ENCODE assay signal across 23 cellular contexts in the genomic region with DNA sequence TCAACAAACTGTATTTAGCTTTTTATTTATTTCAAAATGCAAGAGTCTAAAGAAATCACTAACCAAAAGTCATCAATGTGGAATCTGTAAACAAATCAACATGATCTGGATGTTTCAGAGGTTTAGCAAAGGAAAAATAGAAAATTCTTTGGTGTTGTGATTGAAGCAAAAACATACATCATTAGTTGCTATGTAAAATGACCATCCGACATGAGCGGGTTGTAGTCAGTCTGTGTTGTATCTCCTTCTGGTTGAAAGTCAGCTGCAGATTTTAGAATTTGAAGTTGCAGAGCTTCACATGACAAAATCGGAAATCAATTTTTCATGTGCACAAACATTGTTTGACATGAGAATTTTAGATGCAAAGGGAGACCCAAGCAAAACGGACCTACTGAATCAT.
DNase-seq lines count a peak whose midpoint lies in the region; ATAC-seq, FAIRE-seq and TF ChIP-seq lines count a peak whose summit lies in the region.
"Had no signal": no experiment of that assay in that cellular context is flagged by ENCODE, and none has a peak within 500 bp of the region (broad histone marks: within the 10 kb centered on the region; RNA-seq: fewer than 3 reads in every experiment).

No MANE protein-coding gene starts in this region.

- no peak for FAIRE-seq in HepG2 (lab: Jason Lieb, UNC)
- FAIRE-seq: GM12891, GM18507, H1 had no signal

- H3K9me3 ChIP-seq in HepG2 (ENCODE audit: low read length) (no peaks in the 10 kb centered on the region), right lobe of liver (no peaks in the 10 kb centered on the region), IMR-90 (ENCODE audit: control insufficient read depth, insufficient read depth, low read length) (no peaks in the 10 kb centered on the region; the same call in 1 of the 2 replicates), ectodermal cell (ENCODE audit: control insufficient read depth, low read length) (no peaks in the 10 kb centered on the region), neural progenitor cell (ENCODE audit: low read depth) (no peaks in the 10 kb centered on the region), thyroid gland (no peaks in the 10 kb centered on the region)
- H3K9me3 ChIP-seq: Caco-2 had no signal

- H3F3A ChIP-seq in neural progenitor cell (ENCODE audit: low read depth), result peaks cover 4% of the 10 kb centered on the region

- no peak overlapping the region for H3K23ac ChIP-seq in IMR-90 (ENCODE audit: low read depth, low read length)

- H3K4me3 ChIP-seq in HepG2 (replicated peaks in 1 of 3; ENCODE audit: insufficient read depth in 1 of 3, low read depth in 2 of 3, low read length in 3 of 3) (no peak overlapping the region), right lobe of liver (no peak overlapping the region), IMR-90 (ENCODE audit: insufficient read depth, low read depth, low read length) (no peak overlapping the region), ectodermal cell (ENCODE audit: insufficient read depth, low read depth, low read length) (no peak overlapping the region), neural progenitor cell (no peak overlapping the region), thyroid gland (replicated peaks in 1 of 3) (no peak overlapping the region)
- H3K4me3 ChIP-seq: BLaER1, GM23248 had no signal

- in situ Hi-C loops in HepG2 (cut with HindIII; ENCODE audit: extremely low pct_ligation_motif_present, low pct_unique_long_range_greater_than_20kb), result loop anchor here (10.0 kb wide), 1 partner anchor 58 kb away; a partner anchor contains a TSS
- in situ Hi-C loops in IMR-90 (cut with MboI; ENCODE audit: low sequenced_read_pairs), result no loop called here

- H3K18ac ChIP-seq in IMR-90 (ENCODE audit: low read depth, low read length), result no peak overlapping the region

- H2BK5ac ChIP-seq in IMR-90 (ENCODE audit: low read depth, low read length, poor library complexity, severe bottlenecking), result no peak overlapping the region

- no peak overlapping the region for H2AK5ac ChIP-seq in IMR-90 (ENCODE audit: low read depth, low read length)

- TF ChIP-seq RAD21 in HepG2 (CRISPR knock-in tag; IDR thresholded peaks at IDR 0.05) (no peak), IMR-90 (IDR thresholded peaks at IDR 0.05; ENCODE audit: low read length) (no peak)

- intact Hi-C loops in HepG2 (cut with micrococcal nuclease; ENCODE audit: unreplicated experiment) (loop anchor here (10.0 kb wide), 1 partner anchor 82 kb away; no protein-coding TSS in a partner anchor), right lobe of liver (cut with DNase I) (loop anchor here in 1 of 2 donors (10.0 kb wide), 1 partner anchor 58 kb away; a partner anchor contains a TSS), IMR-90 (cut with micrococcal nuclease) (no loop called here), thyroid gland (cut with DNase I) (no loop called here)

- H3K4ac ChIP-seq in IMR-90 (ENCODE audit: low read depth, low read length), result no peak overlapping the region

- DNase-seq in HepG2 (ENCODE audit: low spot score) (no peak), right lobe of liver (no peak), IMR-90 (no peak), neural progenitor cell (ENCODE audit: low spot score) (no peak), thyroid gland (no peak), NCI-H2171 treated with DMSO at 0.1 percent for 48 hours (lab: John Stamatoyannopoulos, UW) (no peak)
- no peak for DNase-seq in stimulated activated effector memory CD8-positive, alpha-beta T cell treated with anti-CD3 and anti-CD28 coated beads, Interleukin-12 subunit alpha, Interleukin-12 subunit beta, amount 100 ng/mL, for 72 hours (ENCODE audit: low spot score in 2 of 2)
- DNase-seq: Caco-2; CD4-positive, CD25-positive, alpha-beta regulatory T cell; CD8-positive, alpha-beta T cell; DMS53; DMS79 treated with DMSO at 0.1 percent for 48 hours; GF-D8; GM23248; H7; HCEC 1CT had no signal

- H3K4me1 Mint-ChIP-seq in neural progenitor cell, result peaks cover 51% of the 10 kb centered on the region
- no peaks in the 10 kb centered on the region for H3K4me1 Mint-ChIP-seq in stimulated activated effector memory CD8-positive, alpha-beta T cell treated with anti-CD3 and anti-CD28 coated beads, Interleukin-12 subunit alpha, Interleukin-12 subunit beta, amount 100 ng/mL, for 72 hours
- H3K4me1 Mint-ChIP-seq: B cell had no signal

- H4K20me1 ChIP-seq in HepG2 (ENCODE audit: insufficient read depth, low read length) (no peaks in the 10 kb centered on the region), IMR-90 (ENCODE audit: insufficient read depth, low read length) (peaks cover 40% of the 10 kb centered on the region), neural progenitor cell (ENCODE audit: low read depth) (peaks cover 5% of the 10 kb centered on the region)
- H4K20me1 ChIP-seq: BLaER1 had no signal

- TF ChIP-seq CTCF in HepG2 (CRISPR knock-in tag; IDR thresholded peaks at IDR 0.05) (no peak), right lobe of liver (IDR thresholded peaks at IDR 0.05) (no peak), IMR-90 (conservative IDR thresholded peaks at IDR 0.05; ENCODE audit: low read depth, low read length) (no peak), neural progenitor cell (IDR thresholded peaks at IDR 0.05) (no peak), thyroid gland (IDR thresholded peaks at IDR 0.05) (no peak)

- H3K14ac ChIP-seq in IMR-90 (replicated peaks; ENCODE audit: low read depth, low read length), result no peak overlapping the region

- no peak overlapping the region for H2BK15ac ChIP-seq in IMR-90 (ENCODE audit: low read depth, low read length)

- H3K27me3 ChIP-seq in HepG2 (ENCODE audit: control insufficient read depth in 1 of 2, insufficient read depth in 2 of 2, low read length in 2 of 2) (no peaks in the 10 kb centered on the region), right lobe of liver (no peaks in the 10 kb centered on the region), IMR-90 (ENCODE audit: control insufficient read depth, insufficient read depth, low read length) (no peaks in the 10 kb centered on the region), ectodermal cell (ENCODE audit: control insufficient read depth, insufficient read depth, low read length, poor library complexity, severe bottlenecking) (no peaks in the 10 kb centered on the region), neural progenitor cell (no peaks in the 10 kb centered on the region), thyroid gland (no peaks in the 10 kb centered on the region)
- H3K27me3 ChIP-seq: BLaER1 had no signal

- peaks cover 0 to 6% of the 10 kb centered on the region in 2 experiments; a peak in 2 of 5 replicates for H3K36me3 ChIP-seq in HepG2 (replicated peaks in 1 of 2; ENCODE audit: control insufficient read depth in 1 of 2, insufficient read depth in 2 of 2, low read length in 2 of 2)
- H3K36me3 ChIP-seq in right lobe of liver, result no peaks in the 10 kb centered on the region
- peaks cover 26% of the 10 kb centered on the region for H3K36me3 ChIP-seq in IMR-90 (ENCODE audit: control insufficient read depth, insufficient read depth, low read length)
- no peaks in the 10 kb centered on the region for H3K36me3 ChIP-seq in ectodermal cell (ENCODE audit: control insufficient read depth, insufficient read depth, low read length)
- H3K36me3 ChIP-seq in neural progenitor cell, result no peaks in the 10 kb centered on the region
- peaks cover 0 to 6% of the 10 kb centered on the region in 2 donors for H3K36me3 ChIP-seq in thyroid gland

- H3K27ac Mint-ChIP-seq in neural progenitor cell, result peak overlapping the region; percentile 18
- no peak overlapping the region for H3K27ac Mint-ChIP-seq in stimulated activated effector memory CD8-positive, alpha-beta T cell treated with anti-CD3 and anti-CD28 coated beads, Interleukin-12 subunit alpha, Interleukin-12 subunit beta, amount 100 ng/mL, for 72 hours
- H3K27ac Mint-ChIP-seq: B cell; CD4-positive, CD25-positive, alpha-beta regulatory T cell; CD8-positive, alpha-beta T cell had no signal

- TF ChIP-seq POLR2A in HepG2 (IDR thresholded peaks at IDR 0.05; ENCODE audit: insufficient read depth in 1 of 2, low read depth in 2 of 2, low read length in 2 of 2), result no peak
- TF ChIP-seq POLR2A in right lobe of liver (IDR thresholded peaks at IDR 0.05), result no peak
- no peak for TF ChIP-seq POLR2A in IMR-90 (IDR thresholded peaks at IDR 0.05; ENCODE audit: low read depth, low read length)
- no peak for TF ChIP-seq POLR2A in thyroid gland (IDR thresholded peaks at IDR 0.05)

- H3K79me2 ChIP-seq in HepG2 (ENCODE audit: insufficient read depth, low read length) (peaks cover 3% of the 10 kb centered on the region), neural progenitor cell (ENCODE audit: low read depth) (peaks cover 6% of the 10 kb centered on the region)

- POLR2A ChIA-PET in HepG2 (lab: Yijun Ruan, JAX), result no interaction called here
- POLR2A ChIA-PET in IMR-90 (lab: Charles Lee; ENCODE audit: unreplicated experiment), result interaction anchor here (1.0 kb wide), 1 partner anchor 63 kb away, joined by 11 read pairs; a partner anchor contains a TSS

- H3K4me2 ChIP-seq in HepG2 (ENCODE audit: low read depth, low read length), result no peak overlapping the region
- no peak overlapping the region for H3K4me2 ChIP-seq in IMR-90 (ENCODE audit: low read depth, low read length)
- H3K4me2 ChIP-seq in neural progenitor cell, result peak overlapping the region; percentile 16
- H3K4me2 ChIP-seq: BLaER1 had no signal

- no peak overlapping the region for H2AK9ac ChIP-seq in IMR-90 (replicated peaks; ENCODE audit: low read depth, low read length, poor library complexity)

- peaks cover 47 to 70% of the 10 kb centered on the region in 2 experiments for H3K79me1 ChIP-seq in IMR-90 (ENCODE audit: low read depth in 1 of 2, low read length in 2 of 2)

- dilution Hi-C loops in IMR-90 (cut with HindIII; ENCODE audit: low sequenced_read_pairs, unreplicated experiment), result no loop called here

- H3K27ac ChIP-seq in HepG2 (ENCODE audit: extremely low read length, insufficient read depth, low read length), result no peak overlapping the region
- peak overlapping the region in 1 of 3 donors; percentile 14 for H3K27ac ChIP-seq in right lobe of liver
- no peak overlapping the region for H3K27ac ChIP-seq in IMR-90 (ENCODE audit: insufficient read depth, low read length)
- H3K27ac ChIP-seq in ectodermal cell (ENCODE audit: insufficient read depth, low read depth, low read length, poor library complexity, severe bottlenecking), result peak overlapping the region; percentile 36
- no peak overlapping the region for H3K27ac ChIP-seq in neural progenitor cell
- H3K27ac ChIP-seq in thyroid gland, result no peak overlapping the region
- H3K27ac ChIP-seq: BLaER1, C4-2B, GM23248 had no signal

- H3K36me3 Mint-ChIP-seq in neural progenitor cell, result peaks cover 40% of the 10 kb centered on the region
- no peaks in the 10 kb centered on the region for H3K36me3 Mint-ChIP-seq in stimulated activated effector memory CD8-positive, alpha-beta T cell treated with anti-CD3 and anti-CD28 coated beads, Interleukin-12 subunit alpha, Interleukin-12 subunit beta, amount 100 ng/mL, for 72 hours
- H3K36me3 Mint-ChIP-seq: CD4-positive, CD25-positive, alpha-beta regulatory T cell had no signal

- H2BK20ac ChIP-seq in IMR-90 (ENCODE audit: low read depth, low read length), result no peak overlapping the region

- no peak overlapping the region for H2BK120ac ChIP-seq in IMR-90 (ENCODE audit: low read depth, low read length)

- BruUV-seq in HepG2 (replicated peaks; lab: Mats Ljungman, UMichigan) (no TSS peak), IMR-90 (replicated peaks; lab: Mats Ljungman, UMichigan) (no TSS peak)

- H3K9me3 Mint-ChIP-seq in neural progenitor cell, result peaks cover 2% of the 10 kb centered on the region
- peaks cover 3% of the 10 kb centered on the region for H3K9me3 Mint-ChIP-seq in stimulated activated effector memory CD8-positive, alpha-beta T cell treated with anti-CD3 and anti-CD28 coated beads, Interleukin-12 subunit alpha, Interleukin-12 subunit beta, amount 100 ng/mL, for 72 hours
- H3K9me3 Mint-ChIP-seq: CD4-positive, CD25-positive, alpha-beta regulatory T cell had no signal

- H3K4me1 ChIP-seq in HepG2 (ENCODE audit: insufficient read depth, low read length), result peaks cover 83% of the 10 kb centered on the region
- peaks cover 0 to 69% (median 27%) of the 10 kb centered on the region in 4 donors for H3K4me1 ChIP-seq in right lobe of liver
- H3K4me1 ChIP-seq in IMR-90 (ENCODE audit: control insufficient read depth, insufficient read depth, low read length), result peaks cover 14% of the 10 kb centered on the region
- peaks cover 25% of the 10 kb centered on the region for H3K4me1 ChIP-seq in ectodermal cell (ENCODE audit: control insufficient read depth, insufficient read depth, low read length)
- peaks cover 66% of the 10 kb centered on the region for H3K4me1 ChIP-seq in neural progenitor cell
- H3K4me1 ChIP-seq in thyroid gland, result peaks cover 29 to 37% of the 10 kb centered on the region in 2 donors
- H3K4me1 ChIP-seq: BLaER1 had no signal

- no peak for ATAC-seq in HepG2
- ATAC-seq in right lobe of liver, result no peak
- no peak for ATAC-seq in IMR-90 (ENCODE audit: low read depth)
- no peak for ATAC-seq in stimulated activated effector memory CD8-positive, alpha-beta T cell treated with anti-CD3 and anti-CD28 coated beads, Interleukin-12 subunit alpha, Interleukin-12 subunit beta, amount 100 ng/mL, for 72 hours
- ATAC-seq: CD8-positive, alpha-beta T cell had no signal

- CTCF ChIA-PET in HepG2 (lab: Yijun Ruan, JAX; ENCODE audit: low intra/inter-chr PET ratio, low total read pairs) (no interaction called here), IMR-90 (lab: Yijun Ruan, JAX) (interaction anchor here (1.5 kb wide), 1 partner anchor 66 kb away, joined by 3 read pairs; no protein-coding TSS in a partner anchor)

- no peak overlapping the region for H4K8ac ChIP-seq in IMR-90 (ENCODE audit: low read depth in 2 of 2, low read length in 2 of 2)

- no peaks in the 10 kb centered on the region for H3K27me3 Mint-ChIP-seq in neural progenitor cell (ENCODE audit: insufficient read depth, low read depth)
- H3K27me3 Mint-ChIP-seq: B cell; CD4-positive, CD25-positive, alpha-beta regulatory T cell had no signal

- H3K9me1 ChIP-seq in IMR-90 (ENCODE audit: insufficient read depth, low read length), result peaks cover 12% of the 10 kb centered on the region

- H3K9ac ChIP-seq in HepG2 (ENCODE audit: insufficient read depth, low read depth, low read length) (no peak overlapping the region), IMR-90 (ENCODE audit: low read depth, low read length) (no peak overlapping the region), neural progenitor cell (no peak overlapping the region)
- H3K9ac ChIP-seq: BLaER1, GM23248 had no signal

- no peak overlapping the region for H3K4me3 Mint-ChIP-seq in neural progenitor cell
- no peak overlapping the region for H3K4me3 Mint-ChIP-seq in stimulated activated effector memory CD8-positive, alpha-beta T cell treated with anti-CD3 and anti-CD28 coated beads, Interleukin-12 subunit alpha, Interleukin-12 subunit beta, amount 100 ng/mL, for 72 hours
- H3K4me3 Mint-ChIP-seq: B cell; CD4-positive, CD25-positive, alpha-beta regulatory T cell; CD8-positive, alpha-beta T cell had no signal

- H2AFZ ChIP-seq in HepG2 (ENCODE audit: low read length), result no peak overlapping the region
- H2AFZ ChIP-seq in IMR-90 (replicated peaks; ENCODE audit: low read length, poor library complexity), result no peak overlapping the region
- H2AFZ ChIP-seq in neural progenitor cell (replicated peaks), result no peak overlapping the region
- H2AFZ ChIP-seq: GM23248 had no signal

- no peak overlapping the region for H4K5ac ChIP-seq in IMR-90 (ENCODE audit: low read depth, low read length)

- H4K91ac ChIP-seq in IMR-90 (ENCODE audit: insufficient read depth, low read depth, low read length), result no peak overlapping the region

- TF ChIP-seq EP300 in HepG2 (IDR thresholded peaks at IDR 0.05; ENCODE audit: low read depth in 2 of 2, low read length in 2 of 2) (no peak), HepG2 (CRISPR knock-in tag; IDR thresholded peaks at IDR 0.05; ENCODE audit: borderline replicate concordance) (no peak)

- 95% methylated on average over 4 of the region's 4 CpGs for WGBS in HepG2 (ENCODE audit: low lambda C conversion rate)
- 79% methylated on average over 4 of the region's 4 CpGs for WGBS in right lobe of liver (ENCODE audit: insufficient coverage, low coverage, low lambda C conversion rate, missing lambda C conversion rate)
- no CpG with 5 or more reads among the region's 4 CpGs for WGBS in IMR-90 (ENCODE audit: extremely low coverage in 2 of 2, insufficient read length in 1 of 2), 2 experiments
- WGBS in ectodermal cell, 2 experiments, result 92 to 98% methylated on average over 4 of the region's 4 CpGs
- 95 to 97% methylated on average over 4 of the region's 4 CpGs for WGBS in thyroid gland, 2 donors

- no peak overlapping the region for H3K56ac ChIP-seq in IMR-90 (ENCODE audit: extremely low read depth, insufficient read depth, low read length)
